1 cellular context compared by ENCODE assay signal in genomic region chr6:6886160-6886885, GRCh38.
TF ChIP-seq lines count a peak whose summit lies in the region.

No MANE protein-coding gene starts in this region.

TF ChIP-seq in K562, 482 proteins besides CTCF, POLR2A, EP300 and RAD21 (continued from another document and continues in another):
- TF ChIP-seq L3MBTL2 (IDR thresholded peaks at IDR 0.05) (peak; percentile 98), E4F1 (CRISPR knock-in tag; IDR thresholded peaks at IDR 0.05; ENCODE audit: borderline replicate concordance) (no peak), YBX1 (IDR thresholded peaks at IDR 0.05) (no peak), ADNP (tag; IDR thresholded peaks at IDR 0.05) (no peak), MYBL2 (IDR thresholded peaks at IDR 0.05; ENCODE audit: low read depth) (no peak), MYBL2 (CRISPR knock-in tag; IDR thresholded peaks at IDR 0.05; ENCODE audit: borderline replicate concordance) (no peak), ZBTB17 (CRISPR knock-in tag; IDR thresholded peaks at IDR 0.05) (no peak), GTF3C2 (IDR thresholded peaks at IDR 0.05; ENCODE audit: borderline replicate concordance, extremely low read depth, insufficient read length) (no peak), FOS (IDR thresholded peaks at IDR 0.05; ENCODE audit: extremely low read depth, insufficient read length) (no peak), ZNF609 (CRISPR knock-in tag; IDR thresholded peaks at IDR 0.05; ENCODE audit: borderline replicate concordance) (no peak), GATA2 (CRISPR knock-in tag; IDR thresholded peaks at IDR 0.05) (peak; percentile 34; the same call in 1 of the 2 replicates), NELFE (IDR thresholded peaks at IDR 0.05; ENCODE audit: insufficient read depth, insufficient read length) (no peak), MECOM (CRISPR knock-in tag; IDR thresholded peaks at IDR 0.05) (0 out of 2 replicates have a peak, but pooled peaks have one; percentile 39), RNF2 (IDR thresholded peaks at IDR 0.05) (peak; percentile 84; the same call in 1 of the 2 replicates), ZNF668 (CRISPR knock-in tag; IDR thresholded peaks at IDR 0.05) (peak; percentile 92), RBM14 (IDR thresholded peaks at IDR 0.05; ENCODE audit: borderline replicate concordance, insufficient read depth, low read depth, low read length) (no peak), SMARCB1 (IDR thresholded peaks at IDR 0.05; ENCODE audit: insufficient read length, low read depth) (no peak), ZSCAN32 (CRISPR knock-in tag; IDR thresholded peaks at IDR 0.05) (no peak), HSF4 (CRISPR knock-in tag; IDR thresholded peaks at IDR 0.05; ENCODE audit: borderline replicate concordance) (peak; percentile 70; the same call in 1 of the 2 replicates), CBFB (CRISPR knock-in tag; IDR thresholded peaks at IDR 0.05) (peak; percentile 71; the same call in 1 of the 2 replicates), BRF2 (IDR thresholded peaks at IDR 0.05; ENCODE audit: borderline replicate concordance, insufficient read depth, insufficient read length) (no peak), ARNT (IDR thresholded peaks at IDR 0.05) (no peak; a peak in 1 of 4 replicates), ZBTB33 (CRISPR knock-in tag; IDR thresholded peaks at IDR 0.05) (peak; percentile 58; the same call in 1 of the 2 replicates), SP1 (CRISPR knock-in tag; IDR thresholded peaks at IDR 0.05) (peak; percentile 25; the same call in 1 of the 2 replicates), KLF10 (CRISPR knock-in tag; IDR thresholded peaks at IDR 0.05) (no peak), MXI1 (IDR thresholded peaks at IDR 0.05; ENCODE audit: low read depth, low read length) (no peak), DACH1 (IDR thresholded peaks at IDR 0.05; ENCODE audit: partially characterized antibody) (no peak), ATF1 (CRISPR knock-in tag; IDR thresholded peaks at IDR 0.05) (no peak), ATF1 (tag; IDR thresholded peaks at IDR 0.05) (peak; percentile 14; the same call in 1 of the 2 replicates), POLR2G (IDR thresholded peaks at IDR 0.05; ENCODE audit: low read depth, low read length) (no peak), KDM4B (IDR thresholded peaks at IDR 0.05; ENCODE audit: borderline replicate concordance in 2 of 2, low read depth in 1 of 2) (no peak; a peak in 1 of 4 replicates), CREB3 (tag; conservative IDR thresholded peaks at IDR 0.05; ENCODE audit: low read depth) (peak; percentile 89), ZNF589 (CRISPR knock-in tag; IDR thresholded peaks at IDR 0.05; ENCODE audit: low read depth) (no peak; the same call in 1 of the 2 replicates), ZNF280A (IDR thresholded peaks at IDR 0.05; ENCODE audit: low read depth, partially characterized antibody) (no peak), CBX2 (IDR thresholded peaks at IDR 0.05; ENCODE audit: insufficient read depth, low read length, poor library complexity, severe bottlenecking) (no peak), STAT6 (CRISPR knock-in tag; IDR thresholded peaks at IDR 0.05) (no peak), PKNOX1 (IDR thresholded peaks at IDR 0.05) (peak; percentile 81), CC2D1A (IDR thresholded peaks at IDR 0.05) (peak; percentile 13; the same call in 1 of the 2 replicates), TARDBP (IDR thresholded peaks at IDR 0.05) (no peak), SIN3A (IDR thresholded peaks at IDR 0.05; ENCODE audit: borderline replicate concordance in 2 of 2, control insufficient read depth in 1 of 2, low read depth in 2 of 2, low read length in 2 of 2) (no peak)
